In the genomic region with DNA sequence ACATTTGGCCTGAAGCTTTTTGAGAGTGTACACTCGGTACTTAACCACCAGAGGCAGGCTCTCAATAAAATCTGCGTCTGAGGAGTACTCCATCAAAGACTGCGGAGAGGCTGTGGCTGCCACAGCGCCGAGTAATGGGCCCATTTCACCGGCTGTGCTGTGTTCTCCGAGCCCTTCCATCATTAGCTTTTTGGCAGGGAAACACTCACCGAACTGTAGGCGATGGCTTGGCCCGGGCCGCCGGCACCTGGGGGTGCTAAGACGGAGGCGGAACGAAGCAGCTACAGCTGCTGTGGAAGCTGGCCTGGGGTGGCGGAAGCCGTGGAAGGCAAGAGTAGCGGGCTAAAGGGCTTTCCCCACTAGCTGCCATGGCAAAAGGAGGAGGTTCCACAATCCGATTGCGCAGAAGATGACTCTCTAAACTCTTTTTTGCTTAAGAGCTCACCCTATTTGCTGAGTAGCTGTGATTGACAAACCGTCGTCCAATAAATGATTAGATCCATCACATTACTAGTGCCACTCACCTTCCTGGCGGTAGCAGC, we compare ENCODE assay signal across 14 cellular contexts. TPM values are rescaled to one million over a fixed set of nuclear protein-coding genes. Genes with fewer than 3 reads are reported as not detected.
DNase-seq lines count a peak whose midpoint lies in the region; ATAC-seq, FAIRE-seq and TF ChIP-seq lines count a peak whose summit lies in the region.
"Had no signal": no experiment of that assay in that cellular context is flagged by ENCODE, and none has a peak within 500 bp of the region (broad histone marks: within the 10 kb centered on the region; RNA-seq: fewer than 3 reads in every experiment).

No MANE protein-coding gene starts in this region.

- peak overlapping the region; percentile 42 to 73 (median 55) for H3K4me3 Mint-ChIP-seq in naive thymus-derived CD4-positive, alpha-beta T cell
- H3K4me3 Mint-ChIP-seq: central memory CD8-positive, alpha-beta T cell had no signal

- intact Hi-C loops in naive thymus-derived CD4-positive, alpha-beta T cell (cut with micrococcal nuclease): no loop called here

- no peak for TF ChIP-seq POLR2A in GM12891 (IDR thresholded peaks at IDR 0.05; ENCODE audit: low read depth, low read length)

- POLR2A ChIA-PET in HEK293T (lab: Yijun Ruan, JAX): no interaction called here
- POLR2A ChIA-PET in naive thymus-derived CD4-positive, alpha-beta T cell (lab: Charles Lee): no interaction called here

- H3K4me1 ChIP-seq in naive thymus-derived CD4-positive, alpha-beta T cell (ENCODE audit: control insufficient read depth in 2 of 2, insufficient read depth in 2 of 2, low read length in 2 of 2): no peaks in the 10 kb centered on the region
- H3K4me1 ChIP-seq: transverse colon had no signal

- H3K4me1 Mint-ChIP-seq in naive thymus-derived CD4-positive, alpha-beta T cell: peaks cover 0 to 4% (median 0%) of the 10 kb centered on the region in 7 donors
- H3K4me1 Mint-ChIP-seq: central memory CD8-positive, alpha-beta T cell had no signal

- CTCF ChIA-PET in HEK293T (lab: Yijun Ruan, JAX): interaction anchor here (0.6 kb wide), 1 partner anchor 47 kb away, joined by 3 read pairs; no protein-coding TSS in a partner anchor
- CTCF ChIA-PET in naive thymus-derived CD4-positive, alpha-beta T cell (lab: Charles Lee): no interaction called here

- H3K4me3 ChIP-seq in naive thymus-derived CD4-positive, alpha-beta T cell (ENCODE audit: low read length): no peak overlapping the region
- H3K4me3 ChIP-seq: transverse colon had no signal

- H3K27me3 ChIP-seq in naive thymus-derived CD4-positive, alpha-beta T cell (ENCODE audit: control insufficient read depth in 2 of 2, insufficient read depth in 2 of 2, low read length in 2 of 2): no peaks in the 10 kb centered on the region
- H3K27me3 ChIP-seq: transverse colon had no signal

- no peaks in the 10 kb centered on the region for H3K36me3 ChIP-seq in naive thymus-derived CD4-positive, alpha-beta T cell (ENCODE audit: control insufficient read depth in 2 of 3, insufficient read depth in 3 of 3, low read length in 3 of 3)
- H3K36me3 ChIP-seq: transverse colon had no signal

- H3K27ac ChIP-seq in C4-2B (no peak overlapping the region), caudate nucleus (ENCODE audit: low read depth, low read length) (no peak overlapping the region)
- no peak overlapping the region for H3K27ac ChIP-seq in naive thymus-derived CD4-positive, alpha-beta T cell (ENCODE audit: low read depth, low read length)
- H3K27ac ChIP-seq: transverse colon had no signal

- peaks cover 0 to 4% (median 0%) of the 10 kb centered on the region in 11 donors for H3K9me3 Mint-ChIP-seq in naive thymus-derived CD4-positive, alpha-beta T cell
- H3K9me3 Mint-ChIP-seq: central memory CD8-positive, alpha-beta T cell had no signal

- DNase-seq in HEK293T (ENCODE audit: extremely low spot score) (peak; percentile 19), caudate nucleus (lab: John Stamatoyannopoulos, UW) (peak in 32 of 61 donors; percentile 0 to 27 (median 2)), NCI-H146 (lab: John Stamatoyannopoulos, UW) (no peak), left lobe of liver (ENCODE audit: low spot score) (no peak), GM12891 (ENCODE audit: insufficient read length, low spot score) (no peak)
- DNase-seq in naive thymus-derived CD4-positive, alpha-beta T cell: peak in 6 of 9 donors; percentile 1 to 14 (median 4)
- no peak for DNase-seq in stimulated activated CD4-positive, alpha-beta T cell treated with anti-CD3 and anti-CD28 coated beads, Interleukin-4, amount 100 ng/mL, for 4 hours
- DNase-seq: activated CD4-positive, CD25-positive, alpha-beta regulatory T cell; kidney glomerular epithelial cell; NCI-H226; transverse colon had no signal

- peak; percentile 57 for ATAC-seq in naive thymus-derived CD4-positive, alpha-beta T cell
- ATAC-seq in left lobe of liver: no peak

- peak; percentile 14; the same call in 1 of the 2 replicates for TF ChIP-seq CTCF in C4-2B (conservative IDR thresholded peaks at IDR 0.05)

- no peak for FAIRE-seq in GM12891 (lab: Jason Lieb, UNC)
- FAIRE-seq: G401.6 had no signal

- H3K27ac Mint-ChIP-seq in naive thymus-derived CD4-positive, alpha-beta T cell: peak overlapping the region in 5 of 9 donors; percentile 17 to 61 (median 28)

- no peaks in the 10 kb centered on the region for H3K9me3 ChIP-seq in naive thymus-derived CD4-positive, alpha-beta T cell (ENCODE audit: control insufficient read depth in 2 of 3, low read length in 3 of 3)
- H3K9me3 ChIP-seq: transverse colon had no signal

- no peaks in the 10 kb centered on the region for H3K36me3 Mint-ChIP-seq in naive thymus-derived CD4-positive, alpha-beta T cell

- peaks cover 0 to 25% (median 10%) of the 10 kb centered on the region in 5 donors for H3K27me3 Mint-ChIP-seq in naive thymus-derived CD4-positive, alpha-beta T cell

TF ChIP-seq in HEK293T, 16 proteins besides CTCF, POLR2A, EP300 and RAD21:
- TF ChIP-seq, protein P1, sequence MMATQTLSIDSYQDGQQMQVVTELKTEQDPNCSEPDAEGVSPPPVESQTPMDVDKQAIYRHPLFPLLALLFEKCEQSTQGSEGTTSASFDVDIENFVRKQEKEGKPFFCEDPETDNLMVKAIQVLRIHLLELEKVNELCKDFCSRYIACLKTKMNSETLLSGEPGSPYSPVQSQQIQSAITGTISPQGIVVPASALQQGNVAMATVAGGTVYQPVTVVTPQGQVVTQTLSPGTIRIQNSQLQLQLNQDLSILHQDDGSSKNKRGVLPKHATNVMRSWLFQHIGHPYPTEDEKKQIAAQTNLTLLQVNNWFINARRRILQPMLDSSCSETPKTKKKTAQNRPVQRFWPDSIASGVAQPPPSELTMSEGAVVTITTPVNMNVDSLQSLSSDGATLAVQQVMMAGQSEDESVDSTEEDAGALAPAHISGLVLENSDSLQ (IDR thresholded peaks at IDR 0.05): peak; percentile 55
- TF ChIP-seq SUZ12 (IDR thresholded peaks at IDR 0.05): no peak
- no peak for TF ChIP-seq BHLHE40 (IDR thresholded peaks at IDR 0.05; ENCODE audit: borderline replicate concordance)
- TF ChIP-seq ZNF384 (IDR thresholded peaks at IDR 0.05): no peak
- no peak for TF ChIP-seq CTBP1 (IDR thresholded peaks at IDR 0.05; ENCODE audit: borderline replicate concordance)
- no peak for TF ChIP-seq HDGF (IDR thresholded peaks at IDR 0.05; ENCODE audit: borderline replicate concordance)
- TF ChIP-seq ARNT (IDR thresholded peaks at IDR 0.05): no peak
- no peak for TF ChIP-seq FOXK2 (IDR thresholded peaks at IDR 0.05)

TF ChIP-seq in GM12891, 5 proteins besides CTCF, POLR2A, EP300 and RAD21:
- TF ChIP-seq POLR2AphosphoS5 (IDR thresholded peaks at IDR 0.05; ENCODE audit: low read depth, low read length): no peak
- no peak for TF ChIP-seq PAX5 (IDR thresholded peaks at IDR 0.05; ENCODE audit: insufficient read depth, low read length, severe bottlenecking)

RNA-seq across cellular contexts. Expression of a gene that starts 48.5 kb away (rescaled TPM):
- not detected for total RNA-seq in naive thymus-derived CD4-positive, alpha-beta T cell
- not detected for polyA plus RNA-seq in naive thymus-derived CD4-positive, alpha-beta T cell
- total RNA-seq in left lobe of liver: not detected
- polyA plus RNA-seq in GM12891 (2012; ENCODE audit: low read depth, missing spikeins): not detected
- total RNA-seq: transverse colon had no signal

Comparison
In these comparisons a context has a peak if more than half of its experiments do, and no peak if none do; other contexts are left out.
1. DNase-seq: peak in HEK293T (single experiment), caudate nucleus (32 of 61) and naive thymus-derived CD4-positive, alpha-beta T cell (6 of 9); none in NCI-H146 (single experiment), left lobe of liver (single experiment), GM12891 (single experiment) and stimulated activated CD4-positive, alpha-beta T cell treated with anti-CD3 and anti-CD28 coated beads, Interleukin-4, amount 100 ng/mL, for 4 hours (0 of 2).